ENCODE assay signal across 2 cellular contexts in the genomic region with DNA sequence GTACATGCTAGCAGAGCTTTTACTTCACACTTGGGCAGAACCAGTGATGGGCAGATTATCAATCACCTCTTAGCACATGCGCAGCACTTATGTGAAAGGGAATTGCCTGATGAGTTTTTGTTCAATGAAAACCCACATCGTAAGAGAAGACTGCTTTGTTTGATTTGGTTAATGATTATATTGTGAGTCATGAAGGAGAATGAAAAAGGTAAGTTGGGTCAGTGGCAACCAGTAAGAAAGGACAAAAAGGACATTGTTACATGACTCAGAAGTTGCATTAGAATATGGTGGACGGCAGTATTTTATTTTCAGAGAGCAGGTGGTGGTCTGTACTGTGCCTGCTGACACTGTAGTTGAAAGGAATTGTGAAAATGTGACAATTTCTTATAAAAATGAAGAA.
TF ChIP-seq lines count a peak whose summit lies in the region.

No MANE protein-coding gene starts in this region.

TF ChIP-seq in A549, 52 proteins besides CTCF, POLR2A, EP300 and RAD21 (continued from another document):
- TF ChIP-seq RFX5 (IDR thresholded peaks at IDR 0.05): no peak
- peak in 1 of 2 experiments; percentile 21; a peak in 1 of 4 replicates for TF ChIP-seq CEBPB (IDR thresholded peaks at IDR 0.05)
- TF ChIP-seq HEYL (CRISPR knock-in tag; IDR thresholded peaks at IDR 0.05): no peak
- TF ChIP-seq HDAC2 (IDR thresholded peaks at IDR 0.05): no peak
- no peak for TF ChIP-seq CHD4 (IDR thresholded peaks at IDR 0.05; ENCODE audit: borderline replicate concordance)
- no peak for TF ChIP-seq CBX2 (IDR thresholded peaks at IDR 0.05; ENCODE audit: borderline replicate concordance, low read depth)
- TF ChIP-seq EHF (CRISPR knock-in tag; IDR thresholded peaks at IDR 0.05): no peak
- TF ChIP-seq SREBF2 (IDR thresholded peaks at IDR 0.05): no peak
- TF ChIP-seq FOSB (CRISPR knock-in tag; IDR thresholded peaks at IDR 0.05): no peak
- TF ChIP-seq, protein P1, sequence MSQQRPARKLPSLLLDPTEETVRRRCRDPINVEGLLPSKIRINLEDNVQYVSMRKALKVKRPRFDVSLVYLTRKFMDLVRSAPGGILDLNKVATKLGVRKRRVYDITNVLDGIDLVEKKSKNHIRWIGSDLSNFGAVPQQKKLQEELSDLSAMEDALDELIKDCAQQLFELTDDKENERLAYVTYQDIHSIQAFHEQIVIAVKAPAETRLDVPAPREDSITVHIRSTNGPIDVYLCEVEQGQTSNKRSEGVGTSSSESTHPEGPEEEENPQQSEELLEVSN (IDR thresholded peaks at IDR 0.05; ENCODE audit: borderline replicate concordance, low read depth): no peak
- TF ChIP-seq, protein P2, sequence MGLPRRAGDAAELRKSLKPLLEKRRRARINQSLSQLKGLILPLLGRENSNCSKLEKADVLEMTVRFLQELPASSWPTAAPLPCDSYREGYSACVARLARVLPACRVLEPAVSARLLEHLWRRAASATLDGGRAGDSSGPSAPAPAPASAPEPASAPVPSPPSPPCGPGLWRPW (IDR thresholded peaks at IDR 0.05): no peak
- TF ChIP-seq RNF2 (IDR thresholded peaks at IDR 0.05; ENCODE audit: borderline replicate concordance, low read depth): no peak
- TF ChIP-seq GATA3 (IDR thresholded peaks at IDR 0.05; ENCODE audit: borderline replicate concordance): no peak
- no peak for TF ChIP-seq REST (IDR thresholded peaks at IDR 0.05)
- TF ChIP-seq NPAS2 (CRISPR knock-in tag; IDR thresholded peaks at IDR 0.05; ENCODE audit: borderline replicate concordance): no peak
- no peak for TF ChIP-seq ZC3H11A (IDR thresholded peaks at IDR 0.05)
- TF ChIP-seq RARB (CRISPR knock-in tag; IDR thresholded peaks at IDR 0.05): no peak
- TF ChIP-seq MAFK (IDR thresholded peaks at IDR 0.05; ENCODE audit: partially characterized antibody): no peak
- no peak for TF ChIP-seq ELK1 (IDR thresholded peaks at IDR 0.05; ENCODE audit: low read depth, low read length)
- TF ChIP-seq POLR2AphosphoS2 (conservative IDR thresholded peaks at IDR 0.05; ENCODE audit: low read length): no peak
- TF ChIP-seq ZNF302 (CRISPR knock-in tag; IDR thresholded peaks at IDR 0.05): no peak
- TF ChIP-seq PHF8 (IDR thresholded peaks at IDR 0.05; ENCODE audit: borderline replicate concordance, low read depth): no peak
- TF ChIP-seq HOXB5 (CRISPR knock-in tag; IDR thresholded peaks at IDR 0.05): no peak
- TF ChIP-seq MYC (IDR thresholded peaks at IDR 0.05; ENCODE audit: borderline replicate concordance, low read length): 0 out of 2 replicates have a peak, but pooled peaks have one; percentile 24

TF ChIP-seq in HepG2, 621 proteins besides CTCF, POLR2A, EP300 and RAD21 (continued from another document and continues in another):
- TF ChIP-seq, protein P3, sequence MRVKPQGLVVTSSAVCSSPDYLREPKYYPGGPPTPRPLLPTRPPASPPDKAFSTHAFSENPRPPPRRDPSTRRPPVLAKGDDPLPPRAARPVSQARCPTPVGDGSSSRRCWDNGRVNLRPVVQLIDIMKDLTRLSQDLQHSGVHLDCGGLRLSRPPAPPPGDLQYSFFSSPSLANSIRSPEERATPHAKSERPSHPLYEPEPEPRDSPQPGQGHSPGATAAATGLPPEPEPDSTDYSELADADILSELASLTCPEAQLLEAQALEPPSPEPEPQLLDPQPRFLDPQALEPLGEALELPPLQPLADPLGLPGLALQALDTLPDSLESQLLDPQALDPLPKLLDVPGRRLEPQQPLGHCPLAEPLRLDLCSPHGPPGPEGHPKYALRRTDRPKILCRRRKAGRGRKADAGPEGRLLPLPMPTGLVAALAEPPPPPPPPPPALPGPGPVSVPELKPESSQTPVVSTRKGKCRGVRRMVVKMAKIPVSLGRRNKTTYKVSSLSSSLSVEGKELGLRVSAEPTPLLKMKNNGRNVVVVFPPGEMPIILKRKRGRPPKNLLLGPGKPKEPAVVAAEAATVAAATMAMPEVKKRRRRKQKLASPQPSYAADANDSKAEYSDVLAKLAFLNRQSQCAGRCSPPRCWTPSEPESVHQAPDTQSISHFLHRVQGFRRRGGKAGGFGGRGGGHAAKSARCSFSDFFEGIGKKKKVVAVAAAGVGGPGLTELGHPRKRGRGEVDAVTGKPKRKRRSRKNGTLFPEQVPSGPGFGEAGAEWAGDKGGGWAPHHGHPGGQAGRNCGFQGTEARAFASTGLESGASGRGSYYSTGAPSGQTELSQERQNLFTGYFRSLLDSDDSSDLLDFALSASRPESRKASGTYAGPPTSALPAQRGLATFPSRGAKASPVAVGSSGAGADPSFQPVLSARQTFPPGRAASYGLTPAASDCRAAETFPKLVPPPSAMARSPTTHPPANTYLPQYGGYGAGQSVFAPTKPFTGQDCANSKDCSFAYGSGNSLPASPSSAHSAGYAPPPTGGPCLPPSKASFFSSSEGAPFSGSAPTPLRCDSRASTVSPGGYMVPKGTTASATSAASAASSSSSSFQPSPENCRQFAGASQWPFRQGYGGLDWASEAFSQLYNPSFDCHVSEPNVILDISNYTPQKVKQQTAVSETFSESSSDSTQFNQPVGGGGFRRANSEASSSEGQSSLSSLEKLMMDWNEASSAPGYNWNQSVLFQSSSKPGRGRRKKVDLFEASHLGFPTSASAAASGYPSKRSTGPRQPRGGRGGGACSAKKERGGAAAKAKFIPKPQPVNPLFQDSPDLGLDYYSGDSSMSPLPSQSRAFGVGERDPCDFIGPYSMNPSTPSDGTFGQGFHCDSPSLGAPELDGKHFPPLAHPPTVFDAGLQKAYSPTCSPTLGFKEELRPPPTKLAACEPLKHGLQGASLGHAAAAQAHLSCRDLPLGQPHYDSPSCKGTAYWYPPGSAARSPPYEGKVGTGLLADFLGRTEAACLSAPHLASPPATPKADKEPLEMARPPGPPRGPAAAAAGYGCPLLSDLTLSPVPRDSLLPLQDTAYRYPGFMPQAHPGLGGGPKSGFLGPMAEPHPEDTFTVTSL (CRISPR knock-in tag; IDR thresholded peaks at IDR 0.05; ENCODE audit: borderline replicate concordance): 0 out of 2 replicates have a peak, but pooled peaks have one; percentile 44
- TF ChIP-seq ZNF792 (CRISPR knock-in tag; IDR thresholded peaks at IDR 0.05) (0 out of 2 replicates have a peak, but pooled peaks have one; percentile 11), TEAD3 (CRISPR knock-in tag; optimal IDR thresholded peaks at IDR 0.05; ENCODE audit: borderline replicate concordance) (peak; percentile 30), ZNF33A (CRISPR knock-in tag; IDR thresholded peaks at IDR 0.05; ENCODE audit: borderline replicate concordance) (no peak), RXRB (CRISPR knock-in tag; IDR thresholded peaks at IDR 0.05; ENCODE audit: borderline replicate concordance) (peak; percentile 72), ARID3A (IDR thresholded peaks at IDR 0.05; ENCODE audit: low read depth, low read length) (peak; percentile 93), FOSL2 (CRISPR knock-in tag; IDR thresholded peaks at IDR 0.05) (peak; percentile 92), NFIC (IDR thresholded peaks at IDR 0.05; ENCODE audit: low read length) (peak; percentile 50; the same call in 1 of the 2 replicates), ZNF639 (CRISPR knock-in tag; conservative IDR thresholded peaks at IDR 0.05) (0 out of 2 replicates have a peak, but pooled peaks have one; percentile 59), ZMYM4 (CRISPR knock-in tag; IDR thresholded peaks at IDR 0.05) (peak; percentile 45; the same call in 1 of the 2 replicates), ZNF337 (CRISPR knock-in tag; IDR thresholded peaks at IDR 0.05; ENCODE audit: borderline replicate concordance, low read depth) (0 out of 2 replicates have a peak, but pooled peaks have one; percentile 24), TFDP1 (CRISPR knock-in tag; IDR thresholded peaks at IDR 0.05; ENCODE audit: borderline replicate concordance) (peak; percentile 37; the same call in 1 of the 2 replicates), HMGXB3 (CRISPR knock-in tag; IDR thresholded peaks at IDR 0.05; ENCODE audit: borderline replicate concordance) (peak; percentile 40; the same call in 1 of the 2 replicates), HMG20A (CRISPR knock-in tag; IDR thresholded peaks at IDR 0.05; ENCODE audit: borderline replicate concordance) (0 out of 2 replicates have a peak, but pooled peaks have one; percentile 46), BHLHE40 (IDR thresholded peaks at IDR 0.05; ENCODE audit: low read length) (no peak), ZNF160 (CRISPR knock-in tag; IDR thresholded peaks at IDR 0.05) (no peak), ZNF614 (CRISPR knock-in tag; IDR thresholded peaks at IDR 0.05; ENCODE audit: borderline replicate concordance) (peak; percentile 46; the same call in 1 of the 2 replicates), KMT2B (CRISPR knock-in tag; IDR thresholded peaks at IDR 0.05) (peak; percentile 19; the same call in 1 of the 2 replicates), CBX5 (CRISPR knock-in tag; IDR thresholded peaks at IDR 0.05; ENCODE audit: borderline replicate concordance) (no peak)
- TF ChIP-seq, protein P4, sequence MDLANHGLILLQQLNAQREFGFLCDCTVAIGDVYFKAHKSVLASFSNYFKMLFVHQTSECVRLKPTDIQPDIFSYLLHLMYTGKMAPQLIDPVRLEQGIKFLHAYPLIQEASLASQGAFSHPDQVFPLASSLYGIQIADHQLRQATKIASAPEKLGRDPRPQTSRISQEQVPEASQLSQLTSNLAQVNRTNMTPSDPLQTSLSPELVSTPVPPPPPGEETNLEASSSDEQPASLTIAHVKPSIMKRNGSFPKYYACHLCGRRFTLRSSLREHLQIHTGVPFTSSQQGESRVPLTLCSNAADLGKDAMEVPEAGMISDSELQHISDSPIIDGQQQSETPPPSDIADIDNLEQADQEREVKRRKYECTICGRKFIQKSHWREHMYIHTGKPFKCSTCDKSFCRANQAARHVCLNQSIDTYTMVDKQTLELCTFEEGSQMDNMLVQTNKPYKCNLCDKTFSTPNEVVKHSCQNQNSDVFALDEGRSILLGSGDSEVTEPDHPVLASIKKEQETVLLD (CRISPR knock-in tag; IDR thresholded peaks at IDR 0.05; ENCODE audit: low read depth): no peak
- TF ChIP-seq, protein P5, sequence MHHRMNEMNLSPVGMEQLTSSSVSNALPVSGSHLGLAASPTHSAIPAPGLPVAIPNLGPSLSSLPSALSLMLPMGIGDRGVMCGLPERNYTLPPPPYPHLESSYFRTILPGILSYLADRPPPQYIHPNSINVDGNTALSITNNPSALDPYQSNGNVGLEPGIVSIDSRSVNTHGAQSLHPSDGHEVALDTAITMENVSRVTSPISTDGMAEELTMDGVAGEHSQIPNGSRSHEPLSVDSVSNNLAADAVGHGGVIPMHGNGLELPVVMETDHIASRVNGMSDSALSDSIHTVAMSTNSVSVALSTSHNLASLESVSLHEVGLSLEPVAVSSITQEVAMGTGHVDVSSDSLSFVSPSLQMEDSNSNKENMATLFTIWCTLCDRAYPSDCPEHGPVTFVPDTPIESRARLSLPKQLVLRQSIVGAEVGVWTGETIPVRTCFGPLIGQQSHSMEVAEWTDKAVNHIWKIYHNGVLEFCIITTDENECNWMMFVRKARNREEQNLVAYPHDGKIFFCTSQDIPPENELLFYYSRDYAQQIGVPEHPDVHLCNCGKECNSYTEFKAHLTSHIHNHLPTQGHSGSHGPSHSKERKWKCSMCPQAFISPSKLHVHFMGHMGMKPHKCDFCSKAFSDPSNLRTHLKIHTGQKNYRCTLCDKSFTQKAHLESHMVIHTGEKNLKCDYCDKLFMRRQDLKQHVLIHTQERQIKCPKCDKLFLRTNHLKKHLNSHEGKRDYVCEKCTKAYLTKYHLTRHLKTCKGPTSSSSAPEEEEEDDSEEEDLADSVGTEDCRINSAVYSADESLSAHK (CRISPR knock-in tag; IDR thresholded peaks at IDR 0.05; ENCODE audit: borderline replicate concordance): no peak
